ENCODE assay signal across 17 cellular contexts in the genomic region with DNA sequence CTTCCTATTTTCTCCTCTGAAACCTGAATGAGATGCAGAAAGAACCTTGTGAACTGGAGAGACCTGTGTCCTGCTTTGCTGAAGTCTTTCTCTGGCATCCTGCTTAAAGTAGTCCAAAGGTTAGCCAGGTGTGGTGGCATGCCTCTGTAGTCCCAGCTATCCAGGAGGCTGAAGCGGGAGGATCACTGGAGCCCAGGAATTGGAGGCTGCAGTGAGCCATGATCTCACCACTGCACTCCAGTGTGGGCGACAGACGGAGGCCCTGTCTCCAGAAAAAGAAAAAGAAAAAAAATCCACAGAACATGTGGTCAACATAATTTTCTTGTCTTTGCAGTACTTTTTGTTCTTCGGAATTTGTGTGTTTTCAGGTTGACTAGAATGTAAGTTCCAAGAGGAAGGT. TPM values are rescaled to one million over a fixed set of nuclear protein-coding genes. Genes with fewer than 3 reads are reported as not detected.
DNase-seq lines count a peak whose midpoint lies in the region; ATAC-seq and TF ChIP-seq lines count a peak whose summit lies in the region.
"Had no signal": no experiment of that assay in that cellular context is flagged by ENCODE, and none has a peak within 500 bp of the region (broad histone marks: within the 10 kb centered on the region; RNA-seq: fewer than 3 reads in every experiment).

No MANE protein-coding gene starts in this region.

- no peak overlapping the region for H2BK5ac ChIP-seq in neuronal stem cell (ENCODE audit: low read length)

- H3K36me3 ChIP-seq in endodermal cell (ENCODE audit: control insufficient read depth, insufficient read depth, low read length) (no peaks in the 10 kb centered on the region), neuronal stem cell (replicated peaks in 1 of 2; ENCODE audit: control insufficient read depth in 2 of 2, insufficient read depth in 2 of 2, low read length in 2 of 2) (peaks cover 0 to 3% of the 10 kb centered on the region in 2 donors), Karpas-422 (ENCODE audit: insufficient read depth, low read length) (no peaks in the 10 kb centered on the region)
- H3K36me3 ChIP-seq: Peyer's patch had no signal

- no peaks in the 10 kb centered on the region for H3K9me3 ChIP-seq in endodermal cell (ENCODE audit: control insufficient read depth, low read length)
- no peaks in the 10 kb centered on the region for H3K9me3 ChIP-seq in neuronal stem cell (replicated peaks in 1 of 2; ENCODE audit: control insufficient read depth in 2 of 2, insufficient read depth in 1 of 2, low read depth in 1 of 2, low read length in 2 of 2)
- no peaks in the 10 kb centered on the region for H3K9me3 ChIP-seq in Karpas-422 (ENCODE audit: low read length)
- H3K9me3 ChIP-seq: Peyer's patch had no signal

- no peaks in the 10 kb centered on the region for H3K79me2 ChIP-seq in Karpas-422 (ENCODE audit: low read length)

- no peaks in the 10 kb centered on the region for H3K9me2 ChIP-seq in Karpas-422 (replicated peaks; ENCODE audit: insufficient read depth, low read length)

- DNase-seq in NCI-H2171 treated with DMSO at 0.1 percent for 48 hours (lab: John Stamatoyannopoulos, UW), result peak; percentile 47
- no peak for DNase-seq in NCI-H2171 (lab: John Stamatoyannopoulos, UW)
- no peak for DNase-seq in RWPE1 (ENCODE audit: low spot score)
- no peak for DNase-seq in endodermal cell
- no peak for DNase-seq in neuronal stem cell (ENCODE audit: low spot score)
- DNase-seq in NCI-H82 (lab: John Stamatoyannopoulos, UW), result no peak
- DNase-seq in Karpas-422, result no peak
- DNase-seq: 8988T; C1 segment of cervical spinal cord; GOT3; NCI-H187 treated with DMSO at 0.1 percent for 48 hours; NCI-H524 treated with DMSO at 0.1 percent for 48 hours; occipital lobe; Peyer's patch; stimulated activated CD4-positive, alpha-beta T cell treated with anti-CD3 and anti-CD28 coated beads, Interleukin-4, amount 100 ng/mL, for 4 hours had no signal

- no peak overlapping the region for H4K91ac ChIP-seq in neuronal stem cell (ENCODE audit: low read depth, low read length, poor library complexity)

- ATAC-seq in HG03135 (IDR thresholded peaks at IDR 0.05; ENCODE audit: unreplicated experiment), result no peak

- peak overlapping the region; percentile 46 for H3K4me3 Mint-ChIP-seq in endodermal cell

- no peak overlapping the region for H3K18ac ChIP-seq in neuronal stem cell (ENCODE audit: low read length)

- POLR2A ChIA-PET in RWPE1 (lab: Yijun Ruan, JAX; ENCODE audit: low non-redundant PET), result no interaction called here

- peaks cover 51% of the 10 kb centered on the region for H3K27me3 Mint-ChIP-seq in endodermal cell (ENCODE audit: insufficient read depth)

- CTCF ChIA-PET in RWPE1 (lab: Yijun Ruan, JAX), result no interaction called here

- no peaks in the 10 kb centered on the region for H3K79me1 ChIP-seq in neuronal stem cell (ENCODE audit: low read depth, low read length)

- no peak overlapping the region for H3K27ac Mint-ChIP-seq in endodermal cell
- H3K27ac Mint-ChIP-seq: memory B cell had no signal

- H3K4me1 ChIP-seq in endodermal cell (ENCODE audit: control insufficient read depth, insufficient read depth, low read length) (no peaks in the 10 kb centered on the region), neuronal stem cell (ENCODE audit: control insufficient read depth in 2 of 2, insufficient read depth in 1 of 2, low read depth in 1 of 2, low read length in 2 of 2) (peaks cover 7 to 8% of the 10 kb centered on the region in 2 donors), Karpas-422 (ENCODE audit: low read length) (no peaks in the 10 kb centered on the region)

- peaks cover 20% of the 10 kb centered on the region for H3K4me1 Mint-ChIP-seq in endodermal cell

- no peak overlapping the region for H2BK15ac ChIP-seq in neuronal stem cell (ENCODE audit: low read length)

- H3K9ac ChIP-seq in endodermal cell (ENCODE audit: extremely low read depth, low read length, poor library complexity, severe bottlenecking) (no peak overlapping the region), neuronal stem cell (ENCODE audit: low read depth, low read length, poor library complexity) (peak overlapping the region; percentile 63), Karpas-422 (ENCODE audit: low read length) (no peak overlapping the region)

- H3K27ac ChIP-seq in RWPE1 (peak overlapping the region; percentile 95), endodermal cell (ENCODE audit: low read depth, low read length) (no peak overlapping the region), neuronal stem cell (replicated peaks; ENCODE audit: low read length) (no peak overlapping the region), Karpas-422 (ENCODE audit: low read length) (no peak overlapping the region)

- WGBS in endodermal cell (ENCODE audit: insufficient coverage in 1 of 2, insufficient read length in 1 of 2), 2 experiments, result 95 to 98% methylated on average over 3 to 4 of the region's 4 CpGs
- no CpG with 5 or more reads among the region's 4 CpGs for WGBS in neuronal stem cell (ENCODE audit: extremely low coverage in 2 of 2, insufficient read length in 2 of 2, insufficient replicate concordance in 1 of 2), 2 donors

- H2BK120ac ChIP-seq in neuronal stem cell (ENCODE audit: low read depth, low read length), result no peak overlapping the region

- no peak overlapping the region for H3K14ac ChIP-seq in neuronal stem cell (ENCODE audit: low read length)

- H2AFZ ChIP-seq in neuronal stem cell (ENCODE audit: low read length), result no peak overlapping the region
- H2AFZ ChIP-seq in Karpas-422 (ENCODE audit: low read length), result no peak overlapping the region

- no peak overlapping the region for H3K4ac ChIP-seq in neuronal stem cell (ENCODE audit: low read length)

- no peak overlapping the region for H2AK5ac ChIP-seq in neuronal stem cell (ENCODE audit: low read depth, low read length)

- no peak for TF ChIP-seq CTCF in RWPE1 (conservative IDR thresholded peaks at IDR 0.05; ENCODE audit: low read depth)
- TF ChIP-seq CTCF in endodermal cell (conservative IDR thresholded peaks at IDR 0.05), result no peak

- H3K4me3 ChIP-seq in endodermal cell (ENCODE audit: low read length) (no peak overlapping the region), neuronal stem cell (ENCODE audit: low read length in 2 of 2) (no peak overlapping the region), Karpas-422 (ENCODE audit: low read length) (no peak overlapping the region)

- H3K36me3 Mint-ChIP-seq in endodermal cell (ENCODE audit: low read depth), result no peaks in the 10 kb centered on the region
- H3K36me3 Mint-ChIP-seq: memory B cell had no signal

- no peak overlapping the region for H2BK12ac ChIP-seq in neuronal stem cell (ENCODE audit: low read length)

- no peaks in the 10 kb centered on the region for H4K20me1 ChIP-seq in Karpas-422 (ENCODE audit: insufficient read depth, low read depth, low read length)

- no peak overlapping the region for H3K23ac ChIP-seq in neuronal stem cell (ENCODE audit: low read depth, low read length, poor library complexity)

- H3K9me3 Mint-ChIP-seq in endodermal cell, result no peaks in the 10 kb centered on the region
- H3K9me3 Mint-ChIP-seq: memory B cell had no signal

- H4K8ac ChIP-seq in neuronal stem cell (ENCODE audit: low read depth, low read length), result no peak overlapping the region

- H3K27me3 ChIP-seq in endodermal cell (ENCODE audit: control insufficient read depth, insufficient read depth, low read length, poor library complexity, severe bottlenecking), result peaks cover 56% of the 10 kb centered on the region
- peaks cover 0 to 54% (median 14%) of the 10 kb centered on the region in 3 experiments for H3K27me3 ChIP-seq in neuronal stem cell (ENCODE audit: control insufficient read depth in 3 of 3, insufficient read depth in 3 of 3, low read depth in 1 of 3, low read length in 3 of 3)
- H3K27me3 ChIP-seq in Karpas-422 (ENCODE audit: low read length), result no peaks in the 10 kb centered on the region
- H3K27me3 ChIP-seq: Peyer's patch had no signal

- H3K4me2 ChIP-seq in neuronal stem cell (ENCODE audit: insufficient read depth, low read length, poor library complexity, severe bottlenecking) (no peak overlapping the region), Karpas-422 (ENCODE audit: low read depth, low read length, poor library complexity, severe bottlenecking) (no peak overlapping the region)

RNA-seq across cellular contexts. Expression of gene KREMEN1, which starts 2.3 kb away (rescaled TPM):
- 1 to 10 TPM; 6.2 to 7.5 TPM for total RNA-seq in endodermal cell
- 18.1 TPM for polyA plus RNA-seq in endodermal cell (2013, experiment 1 of 2)
- 17.0 TPM for polyA plus RNA-seq in endodermal cell (2013, experiment 2 of 2)
- 2.0 TPM for polyA plus RNA-seq in neuronal stem cell (2013, experiment 1 of 2)
- 2.2 TPM for polyA plus RNA-seq in neuronal stem cell (2013, experiment 2 of 2)
- not detected in 2 replicates for total RNA-seq in Karpas-422 (2014; rRNA removed; shearing (Covaris generic); ENCODE audit: low replicate concordance)

RNA-seq across cellular contexts. Expression of gene C22orf31, which starts 8.9 kb away (rescaled TPM):
- total RNA-seq in endodermal cell, result not detected
- not detected for polyA plus RNA-seq in endodermal cell (2013, experiment 1 of 2)
- polyA plus RNA-seq in endodermal cell (2013, experiment 2 of 2), result not detected
- not detected for polyA plus RNA-seq in neuronal stem cell (2013, experiment 1 of 2)
- polyA plus RNA-seq in neuronal stem cell (2013, experiment 2 of 2), result not detected
- total RNA-seq in Karpas-422 (2014; rRNA removed; shearing (Covaris generic); ENCODE audit: low replicate concordance), result not detected in 2 replicates
- total RNA-seq: occipital lobe, Peyer's patch had no signal
